In genomic region chr11:59429924-59430516, GRCh38 we compare ENCODE assay signal across 9 cellular contexts. TPM values are rescaled to one million over a fixed set of nuclear protein-coding genes. Genes with fewer than 3 reads are reported as not detected.
A peak's percentile ranks its signal among the peaks of the same experiment; 100 is the strongest.
DNase-seq lines count a peak whose midpoint lies in the region; ATAC-seq and TF ChIP-seq lines count a peak whose summit lies in the region.
"Had no signal": no experiment of that assay in that cellular context is flagged by ENCODE, and none has a peak within 500 bp of the region (broad histone marks: within the 10 kb centered on the region; RNA-seq: fewer than 3 reads in every experiment).

No MANE protein-coding gene starts in this region.

- peak; percentile 71 for TF ChIP-seq CTCF in choroid plexus epithelial cell (conservative IDR thresholded peaks at IDR 0.05; ENCODE audit: low read depth, low read length)

- no peak for ATAC-seq in activated T-cell treated with anti-CD3 and anti-CD28 coated beads, Interleukin-2, amount 50 U/mL, for 4 hours
- ATAC-seq in GM21381 (IDR thresholded peaks at IDR 0.05; ENCODE audit: unreplicated experiment) (peak; percentile 70), naive B cell (ENCODE audit: low read depth in 2 of 2) (peak; percentile 81 to 93)

- no peaks in the 10 kb centered on the region for H3K36me3 Mint-ChIP-seq in activated T-cell treated with anti-CD3 and anti-CD28 coated beads, Interleukin-2, amount 50 U/mL, for 4 hours (ENCODE audit: insufficient read depth)
- no peaks in the 10 kb centered on the region for H3K36me3 Mint-ChIP-seq in naive B cell

- peak overlapping the region in 1 of 6 donors; percentile 58 for H3K27ac Mint-ChIP-seq in naive B cell

- H3K4me3 Mint-ChIP-seq in activated T-cell treated with anti-CD3 and anti-CD28 coated beads, Interleukin-2, amount 50 U/mL, for 4 hours: no peak overlapping the region
- no peak overlapping the region for H3K4me3 Mint-ChIP-seq in naive B cell

- no peak overlapping the region for H3K4me3 ChIP-seq in Jurkat, Clone E6-1 (ENCODE audit: low read length)
- H3K4me3 ChIP-seq in choroid plexus epithelial cell (ENCODE audit: low read depth, low read length): no peak overlapping the region

- no peaks in the 10 kb centered on the region for H3K4me1 Mint-ChIP-seq in activated T-cell treated with anti-CD3 and anti-CD28 coated beads, Interleukin-2, amount 50 U/mL, for 4 hours (ENCODE audit: low read depth)
- H3K4me1 Mint-ChIP-seq in naive B cell: peaks cover 0 to 25% (median 4%) of the 10 kb centered on the region in 3 donors

- DNase-seq in activated T-cell treated with anti-CD3 and anti-CD28 coated beads, Interleukin-2, amount 50 U/mL, for 4 hours: peak; percentile 6
- DNase-seq in activated T-cell treated with anti-CD3 and anti-CD28 coated beads, Interleukin-2, amount 50 U/mL, for 1 hour: no peak
- peak; percentile 63 for DNase-seq in Jurkat, Clone E6-1 (ENCODE audit: low read depth, low spot score)
- DNase-seq in RPMI8226: peak; percentile 66
- DNase-seq in choroid plexus epithelial cell (ENCODE audit: low read depth): peak; percentile 69
- peak; percentile 73 for DNase-seq in naive B cell
- no peak for DNase-seq in NCI-H524 treated with DMSO at 0.1 percent for 48 hours (lab: John Stamatoyannopoulos, UW)

- H3K27me3 Mint-ChIP-seq in activated T-cell treated with anti-CD3 and anti-CD28 coated beads, Interleukin-2, amount 50 U/mL, for 4 hours (ENCODE audit: low read depth): peaks cover 10% of the 10 kb centered on the region
- peaks cover 0 to 4% (median 0%) of the 10 kb centered on the region in 3 donors for H3K27me3 Mint-ChIP-seq in naive B cell

- H3K9me3 Mint-ChIP-seq in activated T-cell treated with anti-CD3 and anti-CD28 coated beads, Interleukin-2, amount 50 U/mL, for 4 hours: no peaks in the 10 kb centered on the region
- H3K9me3 Mint-ChIP-seq in naive B cell: no peaks in the 10 kb centered on the region

RNA-seq across cellular contexts. Expression of gene OR5A2, which starts 3.8 kb away (rescaled TPM):
- total RNA-seq in activated T-cell treated with anti-CD3 and anti-CD28 coated beads, Interleukin-2, amount 50 U/mL, for 4 hours: not detected
- polyA plus RNA-seq in Jurkat, Clone E6-1 (2012; ENCODE audit: insufficient read depth, insufficient read length): not detected
- polyA plus RNA-seq in naive B cell (ENCODE audit: low read depth in 6 of 6): not detected
- total RNA-seq: lower leg skin had no signal

RNA-seq across cellular contexts. Expression of gene OR5A1, which starts 6.2 kb away (rescaled TPM):
- not detected for total RNA-seq in activated T-cell treated with anti-CD3 and anti-CD28 coated beads, Interleukin-2, amount 50 U/mL, for 4 hours
- polyA plus RNA-seq in Jurkat, Clone E6-1 (2012; ENCODE audit: insufficient read depth, insufficient read length): not detected
- not detected for polyA plus RNA-seq in naive B cell (ENCODE audit: low read depth in 6 of 6)
- total RNA-seq: lower leg skin had no signal

RNA-seq across cellular contexts. Expression of gene OR4D6, which starts 26.7 kb away (rescaled TPM):
- total RNA-seq in activated T-cell treated with anti-CD3 and anti-CD28 coated beads, Interleukin-2, amount 50 U/mL, for 4 hours: not detected
- polyA plus RNA-seq in Jurkat, Clone E6-1 (2012; ENCODE audit: insufficient read depth, insufficient read length): not detected
- polyA plus RNA-seq in naive B cell (ENCODE audit: low read depth in 6 of 6): not detected
- total RNA-seq: lower leg skin had no signal

RNA-seq across cellular contexts. Expression of gene OR4D10, which starts 43.1 kb away (rescaled TPM):
- total RNA-seq in activated T-cell treated with anti-CD3 and anti-CD28 coated beads, Interleukin-2, amount 50 U/mL, for 4 hours: not detected
- not detected for polyA plus RNA-seq in Jurkat, Clone E6-1 (2012; ENCODE audit: insufficient read depth, insufficient read length)
- not detected for polyA plus RNA-seq in naive B cell (ENCODE audit: low read depth in 6 of 6)
- total RNA-seq: lower leg skin had no signal

Comparison
In these comparisons a context has a peak if more than half of its experiments do, and no peak if none do; other contexts are left out.
1. DNase-seq: peak in activated T-cell treated with anti-CD3 and anti-CD28 coated beads, Interleukin-2, amount 50 U/mL, for 4 hours (single experiment), Jurkat, Clone E6-1 (single experiment), RPMI8226 (single experiment), choroid plexus epithelial cell (single experiment) and naive B cell (single experiment); none in activated T-cell treated with anti-CD3 and anti-CD28 coated beads, Interleukin-2, amount 50 U/mL, for 1 hour (single experiment) and NCI-H524 treated with DMSO at 0.1 percent for 48 hours (single experiment).
2. ATAC-seq: peak in GM21381 (single experiment) and naive B cell (2 of 2); none in activated T-cell treated with anti-CD3 and anti-CD28 coated beads, Interleukin-2, amount 50 U/mL, for 4 hours (0 of 2).